In the genomic region with DNA sequence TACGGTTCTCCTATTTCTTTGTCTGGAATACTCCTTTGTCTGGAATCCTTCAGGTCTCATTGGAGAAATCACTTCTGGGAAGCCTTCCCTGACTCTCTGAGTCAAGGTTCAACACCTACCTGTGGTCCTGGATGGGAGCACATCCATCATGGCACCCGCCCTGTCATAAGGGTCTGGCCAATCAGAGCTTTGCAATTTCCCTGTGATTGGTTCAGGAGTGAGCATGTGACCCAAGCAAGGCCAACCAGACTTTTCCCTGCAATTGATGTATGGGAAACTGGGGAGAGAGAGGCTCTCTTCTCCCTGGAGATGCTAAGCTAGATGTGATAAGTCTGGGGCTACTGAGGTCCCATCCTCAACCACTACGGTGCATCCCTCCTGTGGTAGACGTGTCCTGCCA, we compare ENCODE assay signal across 2 cellular contexts.
TF ChIP-seq lines count a peak whose summit lies in the region.

No MANE protein-coding gene starts in this region.

TF ChIP-seq in IMR-90, 13 proteins besides CTCF, POLR2A, EP300 and RAD21:
- no peak for TF ChIP-seq MXI1 (IDR thresholded peaks at IDR 0.05; ENCODE audit: borderline replicate concordance, low read depth, low read length)
- TF ChIP-seq RCOR1 (IDR thresholded peaks at IDR 0.05; ENCODE audit: insufficient replicate concordance, low read length): no peak
- TF ChIP-seq ELK1 (IDR thresholded peaks at IDR 0.05; ENCODE audit: borderline replicate concordance, low read depth, low read length): no peak

TF ChIP-seq in K562, 482 proteins besides CTCF, POLR2A, EP300 and RAD21:
- TF ChIP-seq PHF20 (IDR thresholded peaks at IDR 0.05; ENCODE audit: partially characterized antibody) (no peak), ZNF655 (CRISPR knock-in tag; IDR thresholded peaks at IDR 0.05) (no peak), ZNF431 (CRISPR knock-in tag; IDR thresholded peaks at IDR 0.05) (no peak), LEF1 (IDR thresholded peaks at IDR 0.05) (no peak), KAT7 (CRISPR knock-in tag; IDR thresholded peaks at IDR 0.05; ENCODE audit: borderline replicate concordance) (no peak), PHTF2 (CRISPR knock-in tag; IDR thresholded peaks at IDR 0.05) (no peak), PRDM10 (IDR thresholded peaks at IDR 0.05; ENCODE audit: partially characterized antibody) (no peak), BHLHE40 (IDR thresholded peaks at IDR 0.05; ENCODE audit: low read length) (no peak), USF2 (CRISPR knock-in tag; IDR thresholded peaks at IDR 0.05) (peak; percentile 50), ZNF175 (CRISPR knock-in tag; IDR thresholded peaks at IDR 0.05; ENCODE audit: low read depth) (no peak), NFYB (IDR thresholded peaks at IDR 0.05; ENCODE audit: extremely low read depth, insufficient read length) (peak; percentile 16), SMAD1 (IDR thresholded peaks at IDR 0.05; ENCODE audit: low read depth, low read length, partially characterized antibody) (no peak), THRAP3 (IDR thresholded peaks at IDR 0.05; ENCODE audit: borderline replicate concordance) (no peak)
- TF ChIP-seq, protein P1, sequence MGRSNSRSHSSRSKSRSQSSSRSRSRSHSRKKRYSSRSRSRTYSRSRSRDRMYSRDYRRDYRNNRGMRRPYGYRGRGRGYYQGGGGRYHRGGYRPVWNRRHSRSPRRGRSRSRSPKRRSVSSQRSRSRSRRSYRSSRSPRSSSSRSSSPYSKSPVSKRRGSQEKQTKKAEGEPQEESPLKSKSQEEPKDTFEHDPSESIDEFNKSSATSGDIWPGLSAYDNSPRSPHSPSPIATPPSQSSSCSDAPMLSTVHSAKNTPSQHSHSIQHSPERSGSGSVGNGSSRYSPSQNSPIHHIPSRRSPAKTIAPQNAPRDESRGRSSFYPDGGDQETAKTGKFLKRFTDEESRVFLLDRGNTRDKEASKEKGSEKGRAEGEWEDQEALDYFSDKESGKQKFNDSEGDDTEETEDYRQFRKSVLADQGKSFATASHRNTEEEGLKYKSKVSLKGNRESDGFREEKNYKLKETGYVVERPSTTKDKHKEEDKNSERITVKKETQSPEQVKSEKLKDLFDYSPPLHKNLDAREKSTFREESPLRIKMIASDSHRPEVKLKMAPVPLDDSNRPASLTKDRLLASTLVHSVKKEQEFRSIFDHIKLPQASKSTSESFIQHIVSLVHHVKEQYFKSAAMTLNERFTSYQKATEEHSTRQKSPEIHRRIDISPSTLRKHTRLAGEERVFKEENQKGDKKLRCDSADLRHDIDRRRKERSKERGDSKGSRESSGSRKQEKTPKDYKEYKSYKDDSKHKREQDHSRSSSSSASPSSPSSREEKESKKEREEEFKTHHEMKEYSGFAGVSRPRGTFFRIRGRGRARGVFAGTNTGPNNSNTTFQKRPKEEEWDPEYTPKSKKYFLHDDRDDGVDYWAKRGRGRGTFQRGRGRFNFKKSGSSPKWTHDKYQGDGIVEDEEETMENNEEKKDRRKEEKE (IDR thresholded peaks at IDR 0.05; ENCODE audit: borderline replicate concordance in 1 of 2, control insufficient read depth in 1 of 2, low read depth in 2 of 2, low read length in 1 of 2): no peak
- TF ChIP-seq, protein P2, sequence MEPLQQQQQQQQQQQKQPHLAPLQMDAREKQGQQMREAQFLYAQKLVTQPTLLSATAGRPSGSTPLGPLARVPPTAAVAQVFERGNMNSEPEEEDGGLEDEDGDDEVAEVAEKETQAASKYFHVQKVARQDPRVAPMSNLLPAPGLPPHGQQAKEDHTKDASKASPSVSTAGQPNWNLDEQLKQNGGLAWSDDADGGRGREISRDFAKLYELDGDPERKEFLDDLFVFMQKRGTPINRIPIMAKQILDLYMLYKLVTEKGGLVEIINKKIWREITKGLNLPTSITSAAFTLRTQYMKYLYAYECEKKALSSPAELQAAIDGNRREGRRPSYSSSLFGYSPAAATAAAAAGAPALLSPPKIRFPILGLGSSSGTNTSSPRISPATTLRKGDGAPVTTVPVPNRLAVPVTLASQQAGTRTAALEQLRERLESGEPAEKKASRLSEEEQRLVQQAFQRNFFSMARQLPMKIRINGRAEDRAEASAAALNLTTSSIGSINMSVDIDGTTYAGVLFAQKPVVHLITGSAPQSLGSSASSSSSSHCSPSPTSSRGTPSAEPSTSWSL (CRISPR knock-in tag; IDR thresholded peaks at IDR 0.05; ENCODE audit: borderline replicate concordance): no peak
